In the genomic region with DNA sequence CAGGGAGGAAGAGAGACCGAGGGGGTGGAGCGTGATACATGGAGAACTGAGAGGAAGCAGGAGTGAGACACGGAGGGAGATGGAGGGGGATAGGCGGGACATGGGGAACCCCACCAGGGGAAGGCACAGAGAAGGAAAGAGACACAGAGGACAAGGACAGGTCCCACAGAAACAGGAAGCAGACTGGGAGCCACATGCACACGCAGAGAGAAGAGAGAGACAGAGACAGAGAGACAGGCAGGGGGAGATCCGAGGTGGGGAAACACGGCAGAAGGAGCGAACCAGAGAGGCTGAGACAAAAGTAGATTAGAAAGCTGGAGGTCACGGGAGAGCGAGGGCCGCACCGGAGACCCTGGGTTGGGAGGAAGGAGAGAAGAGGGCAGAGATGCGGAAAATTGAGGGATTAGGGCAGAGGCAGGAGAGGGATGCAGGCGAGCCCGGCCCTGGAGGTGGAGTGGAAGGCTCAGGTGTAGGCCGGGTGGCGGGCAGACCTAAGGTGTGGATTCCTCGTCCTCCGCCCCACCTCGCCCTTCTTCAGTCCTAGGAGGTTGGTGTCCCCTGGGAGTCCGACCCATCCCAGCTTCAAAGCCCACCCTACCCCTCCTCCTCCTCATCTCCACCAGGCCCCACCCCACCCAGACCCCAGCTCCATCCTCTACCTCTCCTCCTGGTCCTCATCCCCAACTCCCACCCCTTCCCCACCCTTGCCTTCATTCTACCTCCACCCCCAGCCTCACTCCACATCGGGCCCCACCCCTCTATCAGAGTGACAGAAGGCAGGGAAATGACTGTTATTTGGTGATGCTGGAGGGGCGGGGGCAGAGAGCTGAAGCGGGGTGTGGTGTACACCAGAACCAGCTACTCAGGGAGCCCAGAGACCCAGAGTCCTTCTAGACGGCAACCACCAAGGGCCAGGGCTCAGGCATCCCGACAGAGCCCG, we compare ENCODE assay signal across 28 cellular contexts. TPM values are rescaled to one million over a fixed set of nuclear protein-coding genes. Genes with fewer than 3 reads are reported as not detected.
A peak's percentile ranks its signal among the peaks of the same experiment; 100 is the strongest.
DNase-seq lines count a peak whose midpoint lies in the region; ATAC-seq, FAIRE-seq and TF ChIP-seq lines count a peak whose summit lies in the region.
"Had no signal": no experiment of that assay in that cellular context is flagged by ENCODE, and none has a peak within 500 bp of the region (broad histone marks: within the 10 kb centered on the region; RNA-seq: fewer than 3 reads in every experiment).

No MANE protein-coding gene starts in this region.

- peaks cover 16% of the 10 kb centered on the region for H4K20me1 ChIP-seq in astrocyte (ENCODE audit: insufficient read depth, low read length)

- H2AFZ ChIP-seq in astrocyte (ENCODE audit: low read depth, low read length), result no peak overlapping the region
- H2AFZ ChIP-seq: parathyroid adenoma, PC-9 had no signal

- no peak for TF ChIP-seq CTCF in astrocyte (IDR thresholded peaks at IDR 0.05; ENCODE audit: insufficient read depth, low read depth, low read length)

- H3K9ac ChIP-seq in astrocyte (ENCODE audit: low read length), result no peak overlapping the region
- H3K9ac ChIP-seq: parathyroid adenoma had no signal

- H3K4me1 ChIP-seq in astrocyte (ENCODE audit: insufficient read depth, low read length), result no peaks in the 10 kb centered on the region
- H3K4me1 ChIP-seq in naive thymus-derived CD4-positive, alpha-beta T cell (ENCODE audit: control insufficient read depth in 2 of 2, insufficient read depth in 2 of 2, low read length in 2 of 2), result peaks cover 0 to 16% of the 10 kb centered on the region in 2 donors
- H3K4me1 ChIP-seq: A549, adrenal gland had no signal

- H3K9me3 Mint-ChIP-seq in activated CD4-positive, alpha-beta T cell treated with anti-CD3 and anti-CD28 coated beads, Interleukin-2, amount 10 ng/mL, durations not matched to agents 7 days and 5 days, result no peaks in the 10 kb centered on the region
- H3K9me3 Mint-ChIP-seq in activated CD4-positive, alpha-beta T cell treated with anti-CD3 and anti-CD28 coated beads, Interleukin-2, amount 10 ng/mL, durations not matched to agents 24 days and 14 days, result no peaks in the 10 kb centered on the region
- H3K9me3 Mint-ChIP-seq in astrocyte (ENCODE audit: unreplicated experiment), result peaks cover 4% of the 10 kb centered on the region
- H3K9me3 Mint-ChIP-seq in naive thymus-derived CD4-positive, alpha-beta T cell, result peaks cover 0 to 3% (median 0%) of the 10 kb centered on the region in 11 donors
- H3K9me3 Mint-ChIP-seq: T-helper 1 cell treated with Interleukin-12 subunit alpha and Interleukin-12 subunit beta and Interleukin-4 antibody, amounts not matched to agents 30 μg/mL and 1 μg/mL, for 36 hours had no signal

- no peaks in the 10 kb centered on the region for H3K36me3 ChIP-seq in astrocyte (ENCODE audit: insufficient read depth, low read length)
- H3K36me3 ChIP-seq in naive thymus-derived CD4-positive, alpha-beta T cell (ENCODE audit: control insufficient read depth in 2 of 3, insufficient read depth in 3 of 3, low read length in 3 of 3), result no peaks in the 10 kb centered on the region
- H3K36me3 ChIP-seq: adrenal gland had no signal

- FAIRE-seq in astrocyte (lab: Jason Lieb, UNC), result no peak
- FAIRE-seq: A549, endometrium had no signal

- CTCF ChIA-PET in activated CD4-positive, alpha-beta T cell treated with anti-CD3 and anti-CD28 coated beads, Interleukin-2, amount 10 ng/mL, durations not matched to agents 7 days and 5 days (lab: Charles Lee), result interaction anchor here (0.6 to 0.9 kb wide), 2 partner anchors 28 to 49 kb away, joined by 3 to 6 read pairs; no protein-coding TSS in a partner anchor
- CTCF ChIA-PET in naive thymus-derived CD4-positive, alpha-beta T cell (lab: Charles Lee), result interaction anchor here (1.0 kb wide), 1 partner anchor 126 kb away, joined by 4 read pairs; no protein-coding TSS in a partner anchor

- no peaks in the 10 kb centered on the region for H3K79me2 ChIP-seq in astrocyte (ENCODE audit: insufficient read depth, low read length)
- H3K79me2 ChIP-seq: parathyroid adenoma had no signal

- H3K4me1 Mint-ChIP-seq in activated CD4-positive, alpha-beta T cell treated with anti-CD3 and anti-CD28 coated beads, Interleukin-2, amount 10 ng/mL, durations not matched to agents 7 days and 5 days, result peaks cover 14% of the 10 kb centered on the region
- peaks cover 16% of the 10 kb centered on the region for H3K4me1 Mint-ChIP-seq in activated CD4-positive, alpha-beta T cell treated with anti-CD3 and anti-CD28 coated beads, Interleukin-2, amount 10 ng/mL, durations not matched to agents 24 days and 14 days
- H3K4me1 Mint-ChIP-seq in astrocyte (ENCODE audit: low read depth, unreplicated experiment), result no peaks in the 10 kb centered on the region
- peaks cover 14 to 22% (median 17%) of the 10 kb centered on the region in 7 donors for H3K4me1 Mint-ChIP-seq in naive thymus-derived CD4-positive, alpha-beta T cell

- ATAC-seq in naive thymus-derived CD4-positive, alpha-beta T cell, result no peak
- no peak for ATAC-seq in HG02973 (IDR thresholded peaks at IDR 0.05; ENCODE audit: unreplicated experiment)
- ATAC-seq: sciatic nerve had no signal

- peak overlapping the region; percentile 57 for H3K27ac Mint-ChIP-seq in activated CD4-positive, alpha-beta T cell treated with anti-CD3 and anti-CD28 coated beads, Interleukin-2, amount 10 ng/mL, durations not matched to agents 7 days and 5 days
- no peak overlapping the region for H3K27ac Mint-ChIP-seq in activated CD4-positive, alpha-beta T cell treated with anti-CD3 and anti-CD28 coated beads, Interleukin-2, amount 10 ng/mL, durations not matched to agents 24 days and 14 days
- no peak overlapping the region for H3K27ac Mint-ChIP-seq in astrocyte (ENCODE audit: unreplicated experiment)
- peak overlapping the region in 5 of 9 donors; percentile 21 to 67 (median 39) for H3K27ac Mint-ChIP-seq in naive thymus-derived CD4-positive, alpha-beta T cell
- H3K27ac Mint-ChIP-seq: T-helper 1 cell treated with Interleukin-12 subunit alpha and Interleukin-12 subunit beta and Interleukin-4 antibody, amounts not matched to agents 30 μg/mL and 1 μg/mL, for 36 hours had no signal

- H3K4me3 ChIP-seq in astrocyte (ENCODE audit: insufficient read depth, low read depth, low read length), result no peak overlapping the region
- no peak overlapping the region for H3K4me3 ChIP-seq in naive thymus-derived CD4-positive, alpha-beta T cell (ENCODE audit: low read length)
- H3K4me3 ChIP-seq: A549, adrenal gland, coronary artery, PC-9 had no signal

- H3K27me3 Mint-ChIP-seq in activated CD4-positive, alpha-beta T cell treated with anti-CD3 and anti-CD28 coated beads, Interleukin-2, amount 10 ng/mL, durations not matched to agents 7 days and 5 days, result peaks cover 17% of the 10 kb centered on the region
- peaks cover 11% of the 10 kb centered on the region for H3K27me3 Mint-ChIP-seq in activated CD4-positive, alpha-beta T cell treated with anti-CD3 and anti-CD28 coated beads, Interleukin-2, amount 10 ng/mL, durations not matched to agents 24 days and 14 days
- H3K27me3 Mint-ChIP-seq in astrocyte (ENCODE audit: low read depth, unreplicated experiment), result peaks cover 15% of the 10 kb centered on the region
- peaks cover 0 to 17% (median 9%) of the 10 kb centered on the region in 5 donors for H3K27me3 Mint-ChIP-seq in naive thymus-derived CD4-positive, alpha-beta T cell

- POLR2A ChIA-PET in activated CD4-positive, alpha-beta T cell treated with anti-CD3 and anti-CD28 coated beads, Interleukin-2, amount 10 ng/mL, durations not matched to agents 7 days and 5 days (lab: Charles Lee), result no interaction called here
- POLR2A ChIA-PET in naive thymus-derived CD4-positive, alpha-beta T cell (lab: Charles Lee), result interaction anchor here (0.6 to 1.7 kb wide), 5 partner anchors 10 to 61 kb away, joined by 3 to 4 read pairs (median 4); a partner anchor contains a TSS

- H3K4me3 Mint-ChIP-seq in activated CD4-positive, alpha-beta T cell treated with anti-CD3 and anti-CD28 coated beads, Interleukin-2, amount 10 ng/mL, durations not matched to agents 7 days and 5 days, result no peak overlapping the region
- no peak overlapping the region for H3K4me3 Mint-ChIP-seq in activated CD4-positive, alpha-beta T cell treated with anti-CD3 and anti-CD28 coated beads, Interleukin-2, amount 10 ng/mL, durations not matched to agents 24 days and 14 days
- H3K4me3 Mint-ChIP-seq in astrocyte (ENCODE audit: unreplicated experiment), result peak overlapping the region; percentile 5
- peak overlapping the region in 6 of 10 donors; percentile 12 to 46 (median 24) for H3K4me3 Mint-ChIP-seq in naive thymus-derived CD4-positive, alpha-beta T cell
- H3K4me3 Mint-ChIP-seq: T-helper 1 cell treated with Interleukin-12 subunit alpha and Interleukin-12 subunit beta and Interleukin-4 antibody, amounts not matched to agents 30 μg/mL and 1 μg/mL, for 36 hours had no signal

- no peak for DNase-seq in activated CD4-positive, alpha-beta T cell treated with anti-CD3 and anti-CD28 coated beads, Interleukin-2, amount 10 ng/mL, durations not matched to agents 7 days and 5 days
- DNase-seq in activated CD4-positive, alpha-beta T cell treated with anti-CD3 and anti-CD28 coated beads, Interleukin-2, amount 10 ng/mL, durations not matched to agents 24 days and 14 days, result no peak
- DNase-seq in MV-4-11 (lab: John Stamatoyannopoulos, UW), result peak; percentile 15
- DNase-seq in astrocyte (ENCODE audit: low read depth), result no peak
- DNase-seq in naive thymus-derived CD4-positive, alpha-beta T cell, result no peak
- DNase-seq in NCI-H2029 treated with DMSO at 0.1 percent for 48 hours (lab: John Stamatoyannopoulos, UW), result no peak
- no peak for DNase-seq in NK-92 treated with Interleukin-12 subunit alpha and Interleukin-12 subunit beta, amount 100 ng/mL, for 24 hours (lab: John Stamatoyannopoulos, UW)
- DNase-seq: activated CD4-positive, alpha-beta T cell treated with anti-CD3 and anti-CD28 coated beads for 48 hours; activated effector memory CD4-positive, alpha-beta T cell treated with anti-CD3 and anti-CD28 coated beads, Interleukin-2, amount 50 U/mL, for 16 hours; adrenal gland; DMS153; left colon; mesenchymal stem cell; NCI-H1092 treated with DMSO at 0.1 percent for 48 hours; NCI-H2081; NCI-H345; NCI-H82; PC-9; stimulated activated CD4-positive, alpha-beta T cell treated with anti-CD3 and anti-CD28 coated beads, Interleukin-15, amount 100 ng/mL, for 24 hours had no signal

- no peak overlapping the region for H3K27ac ChIP-seq in astrocyte (ENCODE audit: low read depth, low read length)
- H3K27ac ChIP-seq in naive thymus-derived CD4-positive, alpha-beta T cell (ENCODE audit: low read depth, low read length), result no peak overlapping the region
- H3K27ac ChIP-seq: A549, adrenal gland, coronary artery, parathyroid adenoma, PC-9 had no signal

- peaks cover 21% of the 10 kb centered on the region for H3K9me3 ChIP-seq in astrocyte (ENCODE audit: insufficient read depth, low read depth, low read length)
- no peaks in the 10 kb centered on the region for H3K9me3 ChIP-seq in naive thymus-derived CD4-positive, alpha-beta T cell (ENCODE audit: control insufficient read depth in 2 of 3, low read length in 3 of 3)
- H3K9me3 ChIP-seq: A549, adrenal gland had no signal

- H3K36me3 Mint-ChIP-seq in activated CD4-positive, alpha-beta T cell treated with anti-CD3 and anti-CD28 coated beads, Interleukin-2, amount 10 ng/mL, durations not matched to agents 7 days and 5 days (ENCODE audit: low read depth), result no peaks in the 10 kb centered on the region
- peaks cover 3% of the 10 kb centered on the region for H3K36me3 Mint-ChIP-seq in activated CD4-positive, alpha-beta T cell treated with anti-CD3 and anti-CD28 coated beads, Interleukin-2, amount 10 ng/mL, durations not matched to agents 24 days and 14 days (ENCODE audit: low read depth)
- no peaks in the 10 kb centered on the region for H3K36me3 Mint-ChIP-seq in astrocyte (ENCODE audit: low read depth, unreplicated experiment)
- H3K36me3 Mint-ChIP-seq in naive thymus-derived CD4-positive, alpha-beta T cell, result peaks cover 0 to 8% (median 4%) of the 10 kb centered on the region in 5 donors

- H3K4me2 ChIP-seq in astrocyte (ENCODE audit: low read length), result no peak overlapping the region
- H3K4me2 ChIP-seq: A549, PC-9 had no signal

- peaks cover 87% of the 10 kb centered on the region for H3K27me3 ChIP-seq in astrocyte (ENCODE audit: insufficient read depth, low read length)
- peaks cover 0 to 2% of the 10 kb centered on the region in 2 donors for H3K27me3 ChIP-seq in naive thymus-derived CD4-positive, alpha-beta T cell (ENCODE audit: control insufficient read depth in 2 of 2, insufficient read depth in 2 of 2, low read length in 2 of 2)

- intact Hi-C loops in activated CD4-positive, alpha-beta T cell treated with anti-CD3 and anti-CD28 coated beads, Interleukin-2, amount 10 ng/mL, durations not matched to agents 24 days and 14 days (cut with micrococcal nuclease), result no loop called here
- intact Hi-C loops in naive thymus-derived CD4-positive, alpha-beta T cell (cut with micrococcal nuclease), result no loop called here

RNA-seq across cellular contexts. Expression of a gene that starts 6.7 kb away (rescaled TPM):
- total RNA-seq in activated CD4-positive, alpha-beta T cell treated with anti-CD3 and anti-CD28 coated beads, Interleukin-2, amount 10 ng/mL, durations not matched to agents 7 days and 5 days, result 1 to 10 TPM; 1.5 to 1.6 TPM
- total RNA-seq in activated CD4-positive, alpha-beta T cell treated with anti-CD3 and anti-CD28 coated beads, Interleukin-2, amount 10 ng/mL, durations not matched to agents 24 days and 14 days, result 3.1 and 4.2 TPM in 2 replicates
- total RNA-seq in astrocyte, result 0.36 and 0.41 TPM in 2 replicates
- 10 to 100 TPM in 2 of 5 experiments, 1 to 10 TPM in 3; 3.0 to 15.0 (median 8.0) TPM for total RNA-seq in naive thymus-derived CD4-positive, alpha-beta T cell
- not detected for polyA plus RNA-seq in naive thymus-derived CD4-positive, alpha-beta T cell
- total RNA-seq: adrenal gland, urinary bladder had no signal

RNA-seq across cellular contexts. Expression of a gene that starts 37.6 kb away (rescaled TPM):
- 10 to 100 TPM; 67.4 to 74.0 TPM for total RNA-seq in activated CD4-positive, alpha-beta T cell treated with anti-CD3 and anti-CD28 coated beads, Interleukin-2, amount 10 ng/mL, durations not matched to agents 7 days and 5 days
- total RNA-seq in activated CD4-positive, alpha-beta T cell treated with anti-CD3 and anti-CD28 coated beads, Interleukin-2, amount 10 ng/mL, durations not matched to agents 24 days and 14 days, result 37.2 and 41.5 TPM in 2 replicates
- total RNA-seq in astrocyte, result 257 and 278 TPM in 2 replicates
- 10 to 100 TPM; 70.4 to 90.9 (median 78.1) TPM for total RNA-seq in naive thymus-derived CD4-positive, alpha-beta T cell
- 100 to 1,000 TPM; 171 to 187 TPM for polyA plus RNA-seq in naive thymus-derived CD4-positive, alpha-beta T cell

RNA-seq across cellular contexts. Expression of a gene that starts 38.6 kb away (rescaled TPM):
- total RNA-seq in activated CD4-positive, alpha-beta T cell treated with anti-CD3 and anti-CD28 coated beads, Interleukin-2, amount 10 ng/mL, durations not matched to agents 7 days and 5 days, result 100 to 1,000 TPM; 663 to 761 TPM
- 365 and 378 TPM in 2 replicates for total RNA-seq in activated CD4-positive, alpha-beta T cell treated with anti-CD3 and anti-CD28 coated beads, Interleukin-2, amount 10 ng/mL, durations not matched to agents 24 days and 14 days
- total RNA-seq in astrocyte, result 69.8 and 73.1 TPM in 2 replicates
- 1,000 to 10,000 TPM in 4 of 5 experiments, 100 to 1,000 TPM in 1; 662 to 1,236 (median 1,141) TPM for total RNA-seq in naive thymus-derived CD4-positive, alpha-beta T cell
- polyA plus RNA-seq in naive thymus-derived CD4-positive, alpha-beta T cell, result 100 to 1,000 TPM; 184 to 367 TPM

RNA-seq across cellular contexts. Expression of a gene that starts 44.5 kb away (rescaled TPM):
- 1 to 10 TPM; 2.9 to 4.7 TPM for total RNA-seq in activated CD4-positive, alpha-beta T cell treated with anti-CD3 and anti-CD28 coated beads, Interleukin-2, amount 10 ng/mL, durations not matched to agents 7 days and 5 days
- 2.6 and 2.7 TPM in 2 replicates for total RNA-seq in activated CD4-positive, alpha-beta T cell treated with anti-CD3 and anti-CD28 coated beads, Interleukin-2, amount 10 ng/mL, durations not matched to agents 24 days and 14 days
- total RNA-seq in astrocyte, result 0.30 and 0.41 TPM in 2 replicates
- 10 to 100 TPM in 1 of 5 experiments, 1 to 10 TPM in 4; 2.6 to 27.9 (median 2.8) TPM for total RNA-seq in naive thymus-derived CD4-positive, alpha-beta T cell
- 10 to 100 TPM in 1 of 2 donors, 1 to 10 TPM in 1; 9.6 to 16.8 TPM for polyA plus RNA-seq in naive thymus-derived CD4-positive, alpha-beta T cell
- total RNA-seq: bronchial epithelial cell had no signal

Comparison
In these comparisons a context has a peak if more than half of its experiments do, and no peak if none do; other contexts are left out.
1. H3K27ac Mint-ChIP-seq: peak in activated CD4-positive, alpha-beta T cell treated with anti-CD3 and anti-CD28 coated beads, Interleukin-2, amount 10 ng/mL, durations not matched to agents 7 days and 5 days (single experiment) and naive thymus-derived CD4-positive, alpha-beta T cell (5 of 9); none in activated CD4-positive, alpha-beta T cell treated with anti-CD3 and anti-CD28 coated beads, Interleukin-2, amount 10 ng/mL, durations not matched to agents 24 days and 14 days (single experiment) and astrocyte (single experiment).
2. H3K4me3 Mint-ChIP-seq: peak in astrocyte (single experiment) and naive thymus-derived CD4-positive, alpha-beta T cell (6 of 10); none in activated CD4-positive, alpha-beta T cell treated with anti-CD3 and anti-CD28 coated beads, Interleukin-2, amount 10 ng/mL, durations not matched to agents 7 days and 5 days (single experiment) and activated CD4-positive, alpha-beta T cell treated with anti-CD3 and anti-CD28 coated beads, Interleukin-2, amount 10 ng/mL, durations not matched to agents 24 days and 14 days (single experiment).